In the genomic region with DNA sequence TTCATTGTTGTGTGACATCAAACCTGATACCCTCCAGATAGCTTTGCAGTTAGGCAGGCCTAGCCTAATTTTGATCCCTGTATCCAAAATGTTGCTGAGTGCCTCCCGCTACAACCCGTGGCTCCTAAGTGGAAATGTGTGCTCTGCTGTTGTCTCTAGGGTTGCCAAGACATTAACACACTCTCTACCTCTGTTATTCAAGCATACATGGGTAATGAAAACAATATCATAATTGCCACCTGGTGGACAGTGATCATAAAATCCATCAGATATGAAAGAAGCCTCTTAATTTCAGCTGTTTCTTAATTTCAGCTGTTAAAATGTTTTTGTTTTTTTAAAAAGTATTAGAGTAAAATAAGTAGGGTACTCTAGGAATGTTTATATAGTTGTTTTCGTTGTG, we compare ENCODE assay signal across 10 cellular contexts.
DNase-seq lines count a peak whose midpoint lies in the region; ATAC-seq, FAIRE-seq and TF ChIP-seq lines count a peak whose summit lies in the region.
"Had no signal": no experiment of that assay in that cellular context is flagged by ENCODE, and none has a peak within 500 bp of the region (broad histone marks: within the 10 kb centered on the region; RNA-seq: fewer than 3 reads in every experiment).

No MANE protein-coding gene starts in this region.

- CTCF ChIA-PET in GM10248 (lab: Yijun Ruan, JAX), result interaction anchor here (1.0 to 1.2 kb wide), 3 partner anchors 9 to 14 kb away, joined by 3 read pairs; no protein-coding TSS in a partner anchor

- POLR2A ChIA-PET in GM10248 (lab: Yijun Ruan, JAX), result no interaction called here

- DNase-seq in H4 (ENCODE audit: low spot score) (peak; percentile 9), NCI-H2029 treated with DMSO at 0.1 percent for 48 hours (lab: John Stamatoyannopoulos, UW) (peak; percentile 62), chondrocyte (ENCODE audit: low spot score) (no peak), pancreas (no peak), GM10248 (ENCODE audit: extremely low spot score) (no peak)
- DNase-seq in stimulated activated naive CD8-positive, alpha-beta T cell treated with anti-CD3 and anti-CD28 coated beads, Interleukin-15, amount 100 ng/mL, for 72 hours, result no peak
- no peak for DNase-seq in activated naive CD4-positive, alpha-beta T cell treated with anti-CD3 and anti-CD28 coated beads, Interleukin-2, amount 50 U/mL, for 16 hours
- DNase-seq: activated T-cell treated with anti-CD3 and anti-CD28 coated beads, Interleukin-2, amount 50 U/mL, for 48 hours; NCI-H2227 treated with DMSO at 0.1 percent for 48 hours had no signal

- H3K4me1 ChIP-seq in pancreas, result peaks cover 0 to 19% (median 10%) of the 10 kb centered on the region in 3 donors

- TF ChIP-seq CTCF in chondrocyte (IDR thresholded peaks at IDR 0.05), result peak; percentile 69
- TF ChIP-seq CTCF in pancreas (IDR thresholded peaks at IDR 0.05), result no peak
- no peak for TF ChIP-seq CTCF in GM10248 (IDR thresholded peaks at IDR 0.05; ENCODE audit: control extremely low read depth, extremely low read depth, low read depth, missing control alignments)

- peaks cover 10% of the 10 kb centered on the region for H3K9me3 Mint-ChIP-seq in chondrocyte (ENCODE audit: low read depth)
- no peaks in the 10 kb centered on the region for H3K9me3 Mint-ChIP-seq in stimulated activated naive CD8-positive, alpha-beta T cell treated with anti-CD3 and anti-CD28 coated beads, Interleukin-15, amount 100 ng/mL, for 72 hours

- peak in 3 of 4 donors; percentile 41 to 67 (median 64) for ATAC-seq in pancreas
- no peak for ATAC-seq in stimulated activated naive CD8-positive, alpha-beta T cell treated with anti-CD3 and anti-CD28 coated beads, Interleukin-15, amount 100 ng/mL, for 72 hours
- no peak for ATAC-seq in GM18520 (IDR thresholded peaks at IDR 0.05; ENCODE audit: unreplicated experiment)

- peaks cover 51% of the 10 kb centered on the region for H3K4me1 Mint-ChIP-seq in chondrocyte (ENCODE audit: low read depth)
- no peaks in the 10 kb centered on the region for H3K4me1 Mint-ChIP-seq in stimulated activated naive CD8-positive, alpha-beta T cell treated with anti-CD3 and anti-CD28 coated beads, Interleukin-15, amount 100 ng/mL, for 72 hours

- 79 to 84% methylated on average over 3 of the region's 3 CpGs for WGBS in pancreas, 2 donors

- H3K27ac ChIP-seq in pancreas, result no peak overlapping the region

- no peaks in the 10 kb centered on the region for H3K27me3 ChIP-seq in pancreas

- H3K4me3 Mint-ChIP-seq in chondrocyte (ENCODE audit: unreplicated experiment), result no peak overlapping the region
- no peak overlapping the region for H3K4me3 Mint-ChIP-seq in stimulated activated naive CD8-positive, alpha-beta T cell treated with anti-CD3 and anti-CD28 coated beads, Interleukin-15, amount 100 ng/mL, for 72 hours

- H3K27me3 Mint-ChIP-seq in chondrocyte (ENCODE audit: low read depth), result no peaks in the 10 kb centered on the region
- no peaks in the 10 kb centered on the region for H3K27me3 Mint-ChIP-seq in stimulated activated naive CD8-positive, alpha-beta T cell treated with anti-CD3 and anti-CD28 coated beads, Interleukin-15, amount 100 ng/mL, for 72 hours

- FAIRE-seq in pancreas (lab: Jason Lieb, UNC), result no peak

- no peaks in the 10 kb centered on the region for H3K9me3 ChIP-seq in pancreas

- intact Hi-C loops in pancreas (cut with DNase I), result no loop called here

- H3K36me3 ChIP-seq in pancreas, result no peaks in the 10 kb centered on the region

- H3K27ac Mint-ChIP-seq in chondrocyte (ENCODE audit: unreplicated experiment), result peak overlapping the region; percentile 69
- H3K27ac Mint-ChIP-seq in stimulated activated naive CD8-positive, alpha-beta T cell treated with anti-CD3 and anti-CD28 coated beads, Interleukin-15, amount 100 ng/mL, for 72 hours, result no peak overlapping the region

- H3K36me3 Mint-ChIP-seq in chondrocyte (ENCODE audit: low read depth), result no peaks in the 10 kb centered on the region

- no peak overlapping the region for H3K4me3 ChIP-seq in pancreas

Comparison
In these comparisons a context has a peak if more than half of its experiments do, and no peak if none do; other contexts are left out.
1. DNase-seq: peak in H4 (single experiment) and NCI-H2029 treated with DMSO at 0.1 percent for 48 hours (single experiment); none in chondrocyte (single experiment), pancreas (0 of 6), stimulated activated naive CD8-positive, alpha-beta T cell treated with anti-CD3 and anti-CD28 coated beads, Interleukin-15, amount 100 ng/mL, for 72 hours (0 of 2), GM10248 (single experiment) and activated naive CD4-positive, alpha-beta T cell treated with anti-CD3 and anti-CD28 coated beads, Interleukin-2, amount 50 U/mL, for 16 hours (single experiment).
2. ATAC-seq: peak in pancreas (3 of 4); none in stimulated activated naive CD8-positive, alpha-beta T cell treated with anti-CD3 and anti-CD28 coated beads, Interleukin-15, amount 100 ng/mL, for 72 hours (single experiment) and GM18520 (single experiment).